8 cellular contexts compared by ENCODE assay signal in genomic region chr21:42463861-42464515, GRCh38. TPM values are rescaled to one million over a fixed set of nuclear protein-coding genes. Genes with fewer than 3 reads are reported as not detected.
A peak's percentile ranks its signal among the peaks of the same experiment; 100 is the strongest.
DNase-seq lines count a peak whose midpoint lies in the region; ATAC-seq and TF ChIP-seq lines count a peak whose summit lies in the region.

No MANE protein-coding gene starts in this region.

- TF ChIP-seq CTCF in fibroblast of the aortic adventitia (IDR thresholded peaks at IDR 0.05; ENCODE audit: insufficient read depth, low read length) = no peak

- H3K4me3 ChIP-seq in fibroblast of the aortic adventitia (ENCODE audit: low read depth, low read length) = no peak overlapping the region

- DNase-seq in Daoy (ENCODE audit: low read depth) (peak; percentile 70), NCI-H526 (lab: John Stamatoyannopoulos, UW) (peak; percentile 81 to 83), activated T-cell treated with anti-CD3 and anti-CD28 coated beads for 1 hour (ENCODE audit: low read depth) (peak; percentile 40), fibroblast of the aortic adventitia (ENCODE audit: low read depth) (peak; percentile 51), kidney glomerular epithelial cell (lab: John Stamatoyannopoulos, UW) (no peak), NCI-H187 treated with DMSO at 0.1 percent for 48 hours (lab: John Stamatoyannopoulos, UW) (no peak)
- peak; percentile 51 to 64 for DNase-seq in stimulated activated CD4-positive, alpha-beta T cell treated with anti-CD3 and anti-CD28 coated beads, Interleukin-4, amount 100 ng/mL, for 4 hours

- no peak for ATAC-seq in HG03565 (IDR thresholded peaks at IDR 0.05; ENCODE audit: unreplicated experiment)

RNA-seq across cellular contexts. Expression of gene RSPH1, which starts 32.0 kb away (rescaled TPM):
- total RNA-seq in Daoy (2014; rRNA removed; shearing (Covaris generic)) = 0.23 and 0.80 TPM in 2 replicates
- total RNA-seq in fibroblast of the aortic adventitia (ENCODE audit: low replicate concordance) = 0.16 TPM in 1 of 2 replicates, not detected in the other

RNA-seq across cellular contexts. Expression of gene SLC37A1, which starts 49.7 kb away (rescaled TPM):
- total RNA-seq in Daoy (2014; rRNA removed; shearing (Covaris generic)) = 10.9 and 23.2 TPM in 2 replicates
- total RNA-seq in fibroblast of the aortic adventitia (ENCODE audit: low replicate concordance) = 0.27 and 2.5 TPM in 2 replicates

Comparison
In these comparisons a context has a peak if more than half of its experiments do, and no peak if none do; other contexts are left out.
1. DNase-seq: peak in Daoy (single experiment), NCI-H526 (2 of 2), activated T-cell treated with anti-CD3 and anti-CD28 coated beads for 1 hour (single experiment), fibroblast of the aortic adventitia (single experiment) and stimulated activated CD4-positive, alpha-beta T cell treated with anti-CD3 and anti-CD28 coated beads, Interleukin-4, amount 100 ng/mL, for 4 hours (2 of 2); none in kidney glomerular epithelial cell (single experiment) and NCI-H187 treated with DMSO at 0.1 percent for 48 hours (single experiment).